ENCODE assay signal across 21 cellular contexts in the genomic region with DNA sequence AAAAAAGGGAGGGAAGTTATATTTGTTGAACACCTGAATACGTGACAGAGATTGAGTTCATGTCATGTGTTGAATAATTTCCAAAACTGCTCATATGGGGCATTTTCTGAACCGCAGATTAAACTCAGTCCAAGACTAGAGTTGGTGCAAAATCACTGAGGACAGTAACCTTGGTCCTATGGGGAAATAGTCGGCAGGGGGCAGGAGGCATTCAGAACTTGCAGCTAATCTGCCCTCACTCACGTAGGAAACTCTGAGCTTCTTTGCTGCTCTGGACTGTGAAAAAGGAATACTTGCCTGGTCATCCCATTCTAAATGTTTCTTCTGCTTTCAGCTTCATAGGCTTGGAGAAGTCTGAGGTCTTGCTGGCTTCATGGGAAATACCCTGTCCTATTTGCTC.
"Had no signal": no experiment of that assay in that cellular context is flagged by ENCODE, and none has a peak within 500 bp of the region (broad histone marks: within the 10 kb centered on the region; RNA-seq: fewer than 3 reads in every experiment).

No MANE protein-coding gene starts in this region.

- DNase-seq: activated CD4-positive, alpha-beta T cell treated with anti-CD3 and anti-CD28 coated beads for 48 hours; activated CD4-positive, CD25-positive, alpha-beta regulatory T cell; activated CD8-positive, alpha-beta T cell treated with anti-CD3 and anti-CD28 coated beads for 36 hours; activated naive CD4-positive, alpha-beta T cell; activated naive CD8-positive, alpha-beta T cell treated with anti-CD3 and anti-CD28 coated beads for 36 hours; activated T-cell treated with anti-CD3 and anti-CD28 coated beads, Interleukin-2, amount 50 U/mL, for 1 hour; amygdala; effector memory CD4-positive, alpha-beta T cell; esophagus squamous epithelium; islet precursor cell; lower lobe of right lung; sigmoid colon; stimulated activated CD4-positive, alpha-beta T cell treated with anti-CD3 and anti-CD28 coated beads, Interleukin-4, amount 100 ng/mL, for 24 hours; upper lobe of right lung had no signal

- H3K36me3 ChIP-seq: cardiac muscle cell, esophagus squamous epithelium, lower lobe of right lung, sigmoid colon, upper lobe of right lung had no signal

- H3K27ac Mint-ChIP-seq: activated CD8-positive, alpha-beta T cell treated with anti-CD3 and anti-CD28 coated beads for 36 hours; activated naive CD8-positive, alpha-beta T cell treated with anti-CD3 and anti-CD28 coated beads for 36 hours; activated T-helper 17 cell treated with anti-CD3 and anti-CD28 coated beads, Interleukin-2, amount 50 U/mL, for 72 hours; dendritic cell treated with granulocyte-macrophage colony-stimulating factor and Interleukin-4, amounts not matched to agents 40 ng/mL and 50 ng/mL, for 4 days; mesothelial cell of epicardium; natural killer cell treated with Interleukin-12 subunit alpha and Interleukin-12 subunit beta and Interleukin-15 and Interleukin-18, amount 100 ng/mL, for 72 hours; stimulated activated effector memory CD8-positive, alpha-beta T cell treated with anti-CD3 and anti-CD28 coated beads, Interleukin-12 subunit alpha, Interleukin-12 subunit beta, amount 100 ng/mL, for 72 hours had no signal

- H3K27me3 Mint-ChIP-seq: activated CD8-positive, alpha-beta T cell treated with anti-CD3 and anti-CD28 coated beads for 36 hours; activated T-helper 17 cell treated with anti-CD3 and anti-CD28 coated beads, Interleukin-2, amount 50 U/mL, for 72 hours; dendritic cell treated with granulocyte-macrophage colony-stimulating factor and Interleukin-4, amounts not matched to agents 40 ng/mL and 50 ng/mL, for 4 days; natural killer cell treated with Interleukin-12 subunit alpha and Interleukin-12 subunit beta and Interleukin-15 and Interleukin-18, amount 100 ng/mL, for 72 hours had no signal

- ATAC-seq: activated CD8-positive, alpha-beta T cell treated with anti-CD3 and anti-CD28 coated beads for 36 hours; activated T-helper 17 cell treated with anti-CD3 and anti-CD28 coated beads, Interleukin-2, amount 50 U/mL, for 72 hours; lower lobe of right lung; natural killer cell treated with Interleukin-12 subunit alpha and Interleukin-12 subunit beta and Interleukin-15 and Interleukin-18, amount 100 ng/mL, for 72 hours; stimulated activated effector memory CD8-positive, alpha-beta T cell treated with anti-CD3 and anti-CD28 coated beads, Interleukin-12 subunit alpha, Interleukin-12 subunit beta, amount 100 ng/mL, for 72 hours; upper lobe of right lung had no signal

- H3K36me3 Mint-ChIP-seq: activated naive CD8-positive, alpha-beta T cell treated with anti-CD3 and anti-CD28 coated beads for 36 hours; mesothelial cell of epicardium; natural killer cell treated with Interleukin-12 subunit alpha and Interleukin-12 subunit beta and Interleukin-15 and Interleukin-18, amount 100 ng/mL, for 72 hours; stimulated activated effector memory CD8-positive, alpha-beta T cell treated with anti-CD3 and anti-CD28 coated beads, Interleukin-12 subunit alpha, Interleukin-12 subunit beta, amount 100 ng/mL, for 72 hours had no signal

- H3K79me2 ChIP-seq: parathyroid adenoma had no signal

- H3K9me3 Mint-ChIP-seq: activated CD8-positive, alpha-beta T cell treated with anti-CD3 and anti-CD28 coated beads for 36 hours; activated naive CD8-positive, alpha-beta T cell treated with anti-CD3 and anti-CD28 coated beads for 36 hours; activated T-helper 17 cell treated with anti-CD3 and anti-CD28 coated beads, Interleukin-2, amount 50 U/mL, for 72 hours; dendritic cell treated with granulocyte-macrophage colony-stimulating factor and Interleukin-4, amounts not matched to agents 40 ng/mL and 50 ng/mL, for 4 days; mesothelial cell of epicardium; natural killer cell treated with Interleukin-12 subunit alpha and Interleukin-12 subunit beta and Interleukin-15 and Interleukin-18, amount 100 ng/mL, for 72 hours; stimulated activated effector memory CD8-positive, alpha-beta T cell treated with anti-CD3 and anti-CD28 coated beads, Interleukin-12 subunit alpha, Interleukin-12 subunit beta, amount 100 ng/mL, for 72 hours had no signal

- H3K9me3 ChIP-seq: esophagus squamous epithelium, lower lobe of right lung, sigmoid colon, upper lobe of right lung had no signal

- H3K4me3 Mint-ChIP-seq: activated CD8-positive, alpha-beta T cell treated with anti-CD3 and anti-CD28 coated beads for 36 hours; activated naive CD8-positive, alpha-beta T cell treated with anti-CD3 and anti-CD28 coated beads for 36 hours; activated T-helper 17 cell treated with anti-CD3 and anti-CD28 coated beads, Interleukin-2, amount 50 U/mL, for 72 hours; dendritic cell treated with granulocyte-macrophage colony-stimulating factor and Interleukin-4, amounts not matched to agents 40 ng/mL and 50 ng/mL, for 4 days; mesothelial cell of epicardium; natural killer cell treated with Interleukin-12 subunit alpha and Interleukin-12 subunit beta and Interleukin-15 and Interleukin-18, amount 100 ng/mL, for 72 hours; stimulated activated effector memory CD8-positive, alpha-beta T cell treated with anti-CD3 and anti-CD28 coated beads, Interleukin-12 subunit alpha, Interleukin-12 subunit beta, amount 100 ng/mL, for 72 hours had no signal

- H3K4me1 ChIP-seq: esophagus squamous epithelium, lower lobe of right lung, parathyroid adenoma, sigmoid colon, upper lobe of right lung had no signal

- H3K9ac ChIP-seq: parathyroid adenoma had no signal

- H3K27me3 ChIP-seq: cardiac muscle cell, esophagus squamous epithelium, sigmoid colon, upper lobe of right lung had no signal

- H2AFZ ChIP-seq: parathyroid adenoma had no signal

- H3K4me1 Mint-ChIP-seq: activated naive CD8-positive, alpha-beta T cell treated with anti-CD3 and anti-CD28 coated beads for 36 hours; activated T-helper 17 cell treated with anti-CD3 and anti-CD28 coated beads, Interleukin-2, amount 50 U/mL, for 72 hours; mesothelial cell of epicardium; stimulated activated effector memory CD8-positive, alpha-beta T cell treated with anti-CD3 and anti-CD28 coated beads, Interleukin-12 subunit alpha, Interleukin-12 subunit beta, amount 100 ng/mL, for 72 hours had no signal

- H3K4me3 ChIP-seq: cardiac muscle cell, esophagus squamous epithelium, lower lobe of right lung, sigmoid colon, upper lobe of right lung had no signal

- H3K27ac ChIP-seq: cardiac muscle cell, esophagus squamous epithelium, lower lobe of right lung, parathyroid adenoma, sigmoid colon, upper lobe of right lung had no signal
